ENCODE assay signal across 8 cellular contexts in the genomic region with DNA sequence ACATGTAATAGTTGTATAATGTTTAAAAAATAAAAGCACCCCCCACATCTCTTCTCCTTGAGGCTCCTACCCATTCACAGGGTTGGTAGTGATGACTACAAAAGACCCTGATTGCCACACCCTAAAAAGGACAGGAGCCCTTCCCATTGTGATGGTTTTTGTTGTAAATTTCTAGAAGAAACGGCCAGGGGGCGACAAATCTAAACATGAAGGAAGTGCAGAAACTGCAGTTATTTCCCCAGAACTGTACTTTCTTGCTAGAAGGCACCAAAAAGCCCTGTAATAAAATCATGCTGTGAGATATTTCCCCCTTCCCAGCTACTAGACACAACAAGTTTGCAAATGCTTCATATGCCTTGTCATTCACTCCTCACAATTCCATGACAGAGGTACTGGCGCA. TPM values are rescaled to one million over a fixed set of nuclear protein-coding genes. Genes with fewer than 3 reads are reported as not detected.
DNase-seq lines count a peak whose midpoint lies in the region; ATAC-seq, FAIRE-seq and TF ChIP-seq lines count a peak whose summit lies in the region.

No MANE protein-coding gene starts in this region.

- no peak for FAIRE-seq in keratinocyte (lab: Jason Lieb, UNC)

- H3K4me1 ChIP-seq in HAP-1, result no peaks in the 10 kb centered on the region
- H3K4me1 ChIP-seq in keratinocyte (ENCODE audit: control insufficient read depth, extremely low read depth, insufficient read depth, low read length), result peaks cover 6% of the 10 kb centered on the region
- no peaks in the 10 kb centered on the region for H3K4me1 ChIP-seq in prostate gland (replicated peaks)
- H3K4me1 ChIP-seq in gastrocnemius medialis, result no peaks in the 10 kb centered on the region

- H3K27me3 ChIP-seq in HAP-1 (ENCODE audit: low read depth) (no peaks in the 10 kb centered on the region), keratinocyte (ENCODE audit: control insufficient read depth, extremely low read depth, insufficient read depth, low read length) (no peaks in the 10 kb centered on the region), prostate gland (replicated peaks; ENCODE audit: insufficient read depth) (no peaks in the 10 kb centered on the region), gastrocnemius medialis (no peaks in the 10 kb centered on the region)

- no peak for ATAC-seq in gastrocnemius medialis

- TF ChIP-seq POLR2A in prostate gland (IDR thresholded peaks at IDR 0.05) (no peak), gastrocnemius medialis (IDR thresholded peaks at IDR 0.05) (no peak)

- H3K36me3 ChIP-seq in HAP-1 (replicated peaks) (no peaks in the 10 kb centered on the region), keratinocyte (ENCODE audit: control insufficient read depth in 2 of 2, extremely low read depth in 1 of 2, insufficient read depth in 2 of 2, low read length in 2 of 2) (no peaks in the 10 kb centered on the region), prostate gland (no peaks in the 10 kb centered on the region), gastrocnemius medialis (no peaks in the 10 kb centered on the region)

- dilution Hi-C loops in keratinocyte (cut with MboI; ENCODE audit: extremely low pct_ligation_motif_present, low sequenced_read_pairs), result no loop called here

- intact Hi-C loops in prostate gland (cut with DNase I) (loop anchor here (5.0 kb wide), 1 partner anchor 165 kb away; no protein-coding TSS in a partner anchor), gastrocnemius medialis (cut with DNase I; ENCODE audit: low total_unique reads) (no loop called here)

- no peak overlapping the region for H3K4me3 ChIP-seq in HAP-1
- no peak overlapping the region for H3K4me3 ChIP-seq in keratinocyte (ENCODE audit: control insufficient read depth in 2 of 3, extremely low read depth in 1 of 3, insufficient read depth in 2 of 3, low read depth in 1 of 3, low read length in 3 of 3)
- H3K4me3 ChIP-seq in prostate gland, result no peak overlapping the region
- H3K4me3 ChIP-seq in gastrocnemius medialis, result no peak overlapping the region

- no peaks in the 10 kb centered on the region for H3K9me1 ChIP-seq in keratinocyte (ENCODE audit: control insufficient read depth, extremely low read depth, insufficient read depth, low read length)

- H3K79me2 ChIP-seq in keratinocyte (ENCODE audit: control insufficient read depth, insufficient read depth, low read length), result no peaks in the 10 kb centered on the region

- H4K20me1 ChIP-seq in keratinocyte (ENCODE audit: control insufficient read depth, extremely low read depth, insufficient read depth, low read length), result no peaks in the 10 kb centered on the region

- no peak overlapping the region for H3K9ac ChIP-seq in keratinocyte (ENCODE audit: control insufficient read depth, extremely low read depth, insufficient read depth, low read length)

- in situ Hi-C loops in HAP-1 (cut with MboI; ENCODE audit: low sequenced_read_pairs), result loop anchor here (10.0 kb wide), 1 partner anchor 168 kb away; no protein-coding TSS in a partner anchor
- in situ Hi-C loops in gastrocnemius medialis (cut with MboI; ENCODE audit: low sequenced_read_pairs in 4 of 4), result no loop called here

- H3K9me3 ChIP-seq in HAP-1, result no peaks in the 10 kb centered on the region
- H3K9me3 ChIP-seq in keratinocyte (ENCODE audit: control insufficient read depth, low read depth, low read length), result no peaks in the 10 kb centered on the region
- no peaks in the 10 kb centered on the region for H3K9me3 ChIP-seq in prostate gland
- H3K9me3 ChIP-seq in gastrocnemius medialis, result no peaks in the 10 kb centered on the region

- peak in 2 of 3 experiments; percentile 42 to 43 for TF ChIP-seq CTCF in keratinocyte (optimal IDR thresholded peaks at IDR 0.05 in 1 of 3, IDR thresholded peaks at IDR 0.05 in 1 of 3, conservative IDR thresholded peaks at IDR 0.05 in 1 of 3; ENCODE audit: extremely low read depth in 1 of 3, insufficient read depth in 2 of 3, low read length in 3 of 3)
- no peak for TF ChIP-seq CTCF in prostate gland (IDR thresholded peaks at IDR 0.05)
- no peak for TF ChIP-seq CTCF in gastrocnemius medialis (IDR thresholded peaks at IDR 0.05 in 4 of 5, conservative IDR thresholded peaks at IDR 0.05 in 1 of 5)

- 53% methylated on average over 3 of the region's 3 CpGs for WGBS in prostate gland

- DNase-seq in AG20443 (ENCODE audit: low spot score) (peak; percentile 50), HAP-1 (ENCODE audit: low spot score in 2 of 2) (peak; percentile 22 to 55), T-helper 9 cell (peak; percentile 13), keratinocyte (ENCODE audit: low read depth, low spot score) (no peak), prostate gland (ENCODE audit: low spot score) (no peak), gastrocnemius medialis (no peak), middle frontal gyrus (ENCODE audit: extremely low spot score, low spot score) (no peak), medulla oblongata (ENCODE audit: extremely low spot score) (no peak)

- no peak overlapping the region for H2AFZ ChIP-seq in keratinocyte (ENCODE audit: control insufficient read depth, low read length)

- H3K27ac ChIP-seq in keratinocyte (ENCODE audit: control insufficient read depth, insufficient read depth, low read length) (no peak overlapping the region), prostate gland (no peak overlapping the region), gastrocnemius medialis (no peak overlapping the region)

- H3K4me2 ChIP-seq in keratinocyte (ENCODE audit: control insufficient read depth, extremely low read depth, insufficient read depth, low read depth, low read length), result no peak overlapping the region

RNA-seq across cellular contexts. Expression of a gene that starts 10.8 kb away (rescaled TPM):
- 14.0 to 20.1 TPM (median 15.7 TPM) in 3 replicates for polyA plus RNA-seq in keratinocyte
- polyA plus RNA-seq in keratinocyte (2011; ENCODE audit: low read depth), result 3.0 TPM
- polyA plus RNA-seq in keratinocyte (2011; cell fraction: cytosol; rRNA removed), result 22.4 and 26.3 TPM in 2 replicates
- 46.8 and 60.6 TPM in 2 replicates for polyA plus RNA-seq in keratinocyte (2011; cell fraction: nucleus; rRNA removed)
- 4.8 and 13.3 TPM in 2 replicates for polyA plus RNA-seq in keratinocyte (2012; ENCODE audit: low replicate concordance)
- 23.9 to 28.9 TPM (median 26.1 TPM) in 3 replicates for polyA minus RNA-seq in keratinocyte
- polyA minus RNA-seq in keratinocyte (2011; cell fraction: cytosol; rRNA and poly(A)+ RNA removed), result 28.2 TPM
- polyA minus RNA-seq in keratinocyte (2011; cell fraction: nucleus; rRNA and poly(A)+ RNA removed), result 26.9 and 37.5 TPM in 2 replicates
- total RNA-seq in prostate gland, result 10 to 100 TPM in 1 of 2 donors, 1 to 10 TPM in 1; 4.0 to 10.1 TPM
- total RNA-seq in gastrocnemius medialis, result 1 to 10 TPM in 2 of 4 donors, under 1 TPM in 2; 0.46 to 3.2 (median 1.2) TPM

RNA-seq across cellular contexts. Expression of a gene that starts 17.7 kb away (rescaled TPM):
- 51.2 to 68.5 TPM (median 52.6 TPM) in 3 replicates for polyA plus RNA-seq in keratinocyte
- polyA plus RNA-seq in keratinocyte (2011; ENCODE audit: low read depth), result 3.6 TPM
- 70.3 and 97.8 TPM in 2 replicates for polyA plus RNA-seq in keratinocyte (2011; cell fraction: cytosol; rRNA removed)
- 40.9 and 56.7 TPM in 2 replicates for polyA plus RNA-seq in keratinocyte (2011; cell fraction: nucleus; rRNA removed)
- 27.7 and 58.0 TPM in 2 replicates for polyA plus RNA-seq in keratinocyte (2012; ENCODE audit: low replicate concordance)
- 47.4 to 85.5 TPM (median 68.2 TPM) in 3 replicates for polyA minus RNA-seq in keratinocyte
- polyA minus RNA-seq in keratinocyte (2011; cell fraction: cytosol; rRNA and poly(A)+ RNA removed), result 42.6 TPM
- polyA minus RNA-seq in keratinocyte (2011; cell fraction: nucleus; rRNA and poly(A)+ RNA removed), result 9.2 and 12.1 TPM in 2 replicates
- total RNA-seq in prostate gland (10 to 100 TPM; 34.3 to 40.4 TPM), gastrocnemius medialis (10 to 100 TPM; 51.8 to 68.6 (median 57.7) TPM)

Comparison
In these comparisons a context has a peak if more than half of its experiments do, and no peak if none do; other contexts are left out.
1. DNase-seq: peak in AG20443 (single experiment), HAP-1 (2 of 2) and T-helper 9 cell (single experiment); none in keratinocyte (single experiment), prostate gland (single experiment), gastrocnemius medialis (0 of 2), middle frontal gyrus (single experiment) and medulla oblongata (single experiment).
2. CTCF ChIP-seq: peak in keratinocyte (2 of 3); none in prostate gland (0 of 4) and gastrocnemius medialis (0 of 5).